12 cellular contexts compared by ENCODE assay signal in the genomic region with DNA sequence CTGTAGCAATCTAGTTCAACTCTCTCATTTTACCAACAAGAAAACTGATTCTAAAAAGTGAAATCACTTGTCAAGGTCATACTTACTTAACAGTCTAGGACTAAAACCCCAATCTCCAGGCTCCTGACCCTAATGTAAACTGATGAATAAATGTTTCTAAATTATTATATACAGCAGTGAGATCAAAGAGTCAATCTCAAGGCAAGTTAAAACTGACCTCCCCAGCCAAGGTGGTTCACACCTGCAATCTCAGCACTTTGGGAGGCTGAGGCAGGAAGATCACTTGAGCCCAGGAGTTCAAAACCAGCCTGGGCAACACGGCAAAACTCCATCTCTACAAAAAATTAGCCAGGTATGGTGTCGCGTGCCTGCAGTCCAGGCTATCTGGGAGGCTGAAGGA. TPM values are rescaled to one million over a fixed set of nuclear protein-coding genes. Genes with fewer than 3 reads are reported as not detected.
A peak's percentile ranks its signal among the peaks of the same experiment; 100 is the strongest.
DNase-seq lines count a peak whose midpoint lies in the region; ATAC-seq and TF ChIP-seq lines count a peak whose summit lies in the region.
"Had no signal": no experiment of that assay in that cellular context is flagged by ENCODE, and none has a peak within 500 bp of the region (broad histone marks: within the 10 kb centered on the region; RNA-seq: fewer than 3 reads in every experiment).

No MANE protein-coding gene starts in this region.

- TF ChIP-seq CTCF in Calu3 (IDR thresholded peaks at IDR 0.05; ENCODE audit: unreplicated experiment): no peak
- TF ChIP-seq CTCF in RWPE2 (IDR thresholded peaks at IDR 0.05; ENCODE audit: poor library complexity, severe bottlenecking): no peak
- no peak for TF ChIP-seq CTCF in esophagus squamous epithelium (IDR thresholded peaks at IDR 0.05)

- no peaks in the 10 kb centered on the region for H3K27me3 Mint-ChIP-seq in Calu3 (ENCODE audit: unreplicated experiment)
- no peaks in the 10 kb centered on the region for H3K27me3 Mint-ChIP-seq in stimulated activated naive B cell treated with anti-CD40 and anti-IgM and Interleukin-4, amounts not matched to agents 10 μg/mL and 1 μg/mL and 100 μg/mL, for 72 hours

- ATAC-seq in RWPE2 (ENCODE audit: low read depth): no peak
- ATAC-seq in GM18909 (IDR thresholded peaks at IDR 0.05; ENCODE audit: poor library complexity, unreplicated experiment): no peak
- ATAC-seq in GM21423 (IDR thresholded peaks at IDR 0.05; ENCODE audit: unreplicated experiment): no peak
- ATAC-seq in stimulated activated naive B cell treated with anti-CD40 and anti-IgM and Interleukin-4, amounts not matched to agents 10 μg/mL and 1 μg/mL and 100 μg/mL, for 72 hours (replicated peaks): no peak

- TF ChIP-seq POLR2A in esophagus squamous epithelium (IDR thresholded peaks at IDR 0.05): no peak

- peak overlapping the region; percentile 18 for H3K4me3 Mint-ChIP-seq in Calu3 (ENCODE audit: low read depth, unreplicated experiment)
- H3K4me3 Mint-ChIP-seq in stimulated activated naive B cell treated with anti-CD40 and anti-IgM and Interleukin-4, amounts not matched to agents 10 μg/mL and 1 μg/mL and 100 μg/mL, for 72 hours: no peak overlapping the region

- H3K9me3 Mint-ChIP-seq in Calu3 (ENCODE audit: low read depth, unreplicated experiment): no peaks in the 10 kb centered on the region
- no peaks in the 10 kb centered on the region for H3K9me3 Mint-ChIP-seq in stimulated activated naive B cell treated with anti-CD40 and anti-IgM and Interleukin-4, amounts not matched to agents 10 μg/mL and 1 μg/mL and 100 μg/mL, for 72 hours

- CTCF ChIA-PET in Calu3 (lab: Charles Lee): interaction anchor here (0.5 to 1.8 kb wide), 7 partner anchors 10 to 1125 kb away, joined by 3 to 8 read pairs (median 5); partner anchors contain the start of gene CLIP1

- BruUV-seq in Calu3 (replicated peaks; lab: Mats Ljungman, UMichigan): no TSS peak

- H3K27me3 ChIP-seq in RWPE2 (ENCODE audit: insufficient read depth, poor library complexity, severe bottlenecking): no peaks in the 10 kb centered on the region
- H3K27me3 ChIP-seq in esophagus squamous epithelium: no peaks in the 10 kb centered on the region
- H3K27me3 ChIP-seq in skeletal muscle tissue (ENCODE audit: control insufficient read depth in 3 of 3, insufficient read depth in 3 of 3, low read length in 3 of 3): no peaks in the 10 kb centered on the region

- 75 to 90% methylated on average over 3 of the region's 3 CpGs for WGBS in esophagus squamous epithelium, 2 donors

- peaks cover 39% of the 10 kb centered on the region for H3K4me1 Mint-ChIP-seq in Calu3 (ENCODE audit: low read depth, unreplicated experiment)
- H3K4me1 Mint-ChIP-seq in stimulated activated naive B cell treated with anti-CD40 and anti-IgM and Interleukin-4, amounts not matched to agents 10 μg/mL and 1 μg/mL and 100 μg/mL, for 72 hours: peaks cover 22 to 26% of the 10 kb centered on the region in 2 donors

- no peak overlapping the region for H3K4me3 ChIP-seq in RWPE2 (ENCODE audit: severe bottlenecking)
- no peak overlapping the region for H3K4me3 ChIP-seq in esophagus squamous epithelium
- H3K4me3 ChIP-seq in skeletal muscle tissue (ENCODE audit: low read length in 3 of 3): no peak overlapping the region

- peaks cover 21% of the 10 kb centered on the region for H3K36me3 ChIP-seq in RWPE2 (ENCODE audit: low read depth)
- H3K36me3 ChIP-seq in esophagus squamous epithelium: peaks cover 0 to 17% (median 0%) of the 10 kb centered on the region in 3 donors
- peaks cover 0 to 3% (median 2%) of the 10 kb centered on the region in 3 donors for H3K36me3 ChIP-seq in skeletal muscle tissue (ENCODE audit: control insufficient read depth in 3 of 3, insufficient read depth in 3 of 3, low read length in 3 of 3)

- peaks cover 39% of the 10 kb centered on the region for H3K36me3 Mint-ChIP-seq in Calu3 (ENCODE audit: insufficient read depth, unreplicated experiment)
- H3K36me3 Mint-ChIP-seq in stimulated activated naive B cell treated with anti-CD40 and anti-IgM and Interleukin-4, amounts not matched to agents 10 μg/mL and 1 μg/mL and 100 μg/mL, for 72 hours: peaks cover 5 to 17% of the 10 kb centered on the region in 2 donors

- peaks cover 22% of the 10 kb centered on the region for H3K4me1 ChIP-seq in RWPE2 (ENCODE audit: insufficient read depth, poor library complexity, severe bottlenecking)
- peaks cover 8 to 62% (median 32%) of the 10 kb centered on the region in 3 donors for H3K4me1 ChIP-seq in esophagus squamous epithelium
- peaks cover 27 to 47% (median 32%) of the 10 kb centered on the region in 3 donors for H3K4me1 ChIP-seq in skeletal muscle tissue (ENCODE audit: control insufficient read depth in 3 of 3, insufficient read depth in 3 of 3, low read length in 3 of 3)

- DNase-seq in Calu3: no peak
- no peak for DNase-seq in RWPE2 (ENCODE audit: low spot score)
- no peak for DNase-seq in esophagus squamous epithelium (lab: John Stamatoyannopoulos, UW)
- no peak for DNase-seq in kidney tubule cell (ENCODE audit: low spot score)
- no peak for DNase-seq in stimulated activated naive B cell treated with anti-CD40 and anti-IgM and Interleukin-4, amounts not matched to agents 10 μg/mL and 1 μg/mL and 100 μg/mL, for 72 hours
- DNase-seq: amygdala; effector CD8-positive, alpha-beta T cell; GOT3; stimulated activated naive CD4-positive, alpha-beta T cell had no signal

- H3K27ac ChIP-seq in RWPE2 (ENCODE audit: poor library complexity, severe bottlenecking): peak overlapping the region; percentile 14
- peak overlapping the region in 3 of 4 donors; percentile 21 to 67 (median 43) for H3K27ac ChIP-seq in esophagus squamous epithelium
- H3K27ac ChIP-seq in skeletal muscle tissue (ENCODE audit: low read depth, low read length): peak overlapping the region; percentile 99

- peak overlapping the region; percentile 88 for H3K27ac Mint-ChIP-seq in Calu3 (ENCODE audit: unreplicated experiment)
- H3K27ac Mint-ChIP-seq in stimulated activated naive B cell treated with anti-CD40 and anti-IgM and Interleukin-4, amounts not matched to agents 10 μg/mL and 1 μg/mL and 100 μg/mL, for 72 hours: no peak overlapping the region

- H3K9ac ChIP-seq in skeletal muscle tissue (ENCODE audit: low read depth in 1 of 3, low read length in 3 of 3): peak overlapping the region in 2 of 3 donors; percentile 24 to 55

- intact Hi-C loops in Calu3 (cut with micrococcal nuclease; ENCODE audit: unreplicated experiment): no loop called here
- intact Hi-C loops in esophagus squamous epithelium (cut with DNase I): no loop called here

- no peaks in the 10 kb centered on the region for H3K9me3 ChIP-seq in RWPE2 (ENCODE audit: severe bottlenecking)
- no peaks in the 10 kb centered on the region for H3K9me3 ChIP-seq in esophagus squamous epithelium
- no peaks in the 10 kb centered on the region for H3K9me3 ChIP-seq in skeletal muscle tissue (ENCODE audit: control insufficient read depth in 3 of 3, low read length in 3 of 3)

RNA-seq across cellular contexts. Expression of gene CLIP1, which starts 15.3 kb away (rescaled TPM):
- total RNA-seq in Calu3 (2022) (95.3 and 109 TPM in 2 replicates), esophagus squamous epithelium (100 to 1,000 TPM in 3 of 4 donors, 10 to 100 TPM in 1; 78.7 to 147 (median 118) TPM), skeletal muscle tissue (21.9 TPM)

Comparison
In these comparisons a context has a peak if more than half of its experiments do, and no peak if none do; other contexts are left out.
1. H3K27ac ChIP-seq: peak in every context shown above with its lines; median percentile 99 in skeletal muscle tissue; 43 in esophagus squamous epithelium; 14 in RWPE2.